ENCODE assay signal across 24 cellular contexts in the genomic region with DNA sequence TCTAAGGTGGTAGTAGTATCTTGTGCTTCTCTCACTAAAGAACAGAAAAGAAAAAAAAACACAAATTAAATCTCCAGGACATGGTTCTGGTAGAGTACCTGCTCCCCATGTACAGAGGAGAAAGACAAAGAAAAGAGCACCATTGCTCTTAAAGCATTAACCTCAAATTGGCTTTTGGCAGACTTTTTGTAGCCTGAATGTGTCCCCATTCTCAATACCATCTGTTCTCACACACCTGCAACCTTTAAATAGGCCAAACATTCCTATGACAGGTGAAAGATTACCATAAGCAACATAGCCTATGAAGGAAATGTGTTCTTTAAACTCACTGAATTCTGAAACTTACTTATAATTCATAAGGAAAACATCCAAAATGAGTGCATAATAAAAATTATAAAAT.
"Had no signal": no experiment of that assay in that cellular context is flagged by ENCODE, and none has a peak within 500 bp of the region (broad histone marks: within the 10 kb centered on the region; RNA-seq: fewer than 3 reads in every experiment).

No MANE protein-coding gene starts in this region.

- H3K4me1 Mint-ChIP-seq: activated CD4-positive, alpha-beta T cell treated with anti-CD3 and anti-CD28 coated beads, Interleukin-2, amount 10 ng/mL, durations not matched to agents 7 days and 5 days; IgD-negative memory B cell; T-helper 17 cell had no signal

- H3K27ac Mint-ChIP-seq: activated CD4-positive, alpha-beta memory T cell treated with anti-CD3 and anti-CD28 coated beads for 36 hours; activated CD4-positive, alpha-beta T cell treated with anti-CD3 and anti-CD28 coated beads, Interleukin-2, amount 10 ng/mL, durations not matched to agents 7 days and 5 days; activated naive CD4-positive, alpha-beta T cell treated with anti-CD3 and anti-CD28 coated beads for 36 hours; activated naive CD8-positive, alpha-beta T cell; IgD-negative memory B cell; T-helper 17 cell had no signal

- DNase-seq: activated CD4-positive, alpha-beta memory T cell treated with anti-CD3 and anti-CD28 coated beads for 36 hours; activated CD4-positive, alpha-beta T cell treated with anti-CD3 and anti-CD28 coated beads, Interleukin-2, amount 10 ng/mL, durations not matched to agents 7 days and 5 days; activated CD4-positive, CD25-positive, alpha-beta regulatory T cell; activated CD8-positive, alpha-beta memory T cell treated with anti-CD3 and anti-CD28 coated beads for 24 hours; activated gamma-delta T cell; activated naive CD4-positive, alpha-beta T cell treated with anti-CD3 and anti-CD28 coated beads for 36 hours; activated T-cell treated with anti-CD3 and anti-CD28 coated beads, Interleukin-2, amount 50 U/mL, for 4 hours; brain microvascular endothelial cell; cortex of kidney; KG1; MG63; NCI-H1417 treated with DMSO at 0.1 percent for 48 hours; NCI-H1694; NCI-H2029; NCI-H446 treated with DMSO at 0.1 percent for 48 hours; NCI-H524 treated with DMSO at 0.1 percent for 48 hours; PC-9; SIG-M5; T-helper 17 cell; T-helper 9 cell had no signal

- H3K4me2 ChIP-seq: PC-9 had no signal

- H2AFZ ChIP-seq: PC-9 had no signal

- H3K27ac ChIP-seq: brain microvascular endothelial cell, cardiac muscle cell, PC-9 had no signal

- H3K4me3 ChIP-seq: cardiac muscle cell, MG63, PC-9 had no signal

- FAIRE-seq: TTC549 had no signal

- H3K27me3 ChIP-seq: brain microvascular endothelial cell, cardiac muscle cell, MG63 had no signal

- H3K27me3 Mint-ChIP-seq: activated CD4-positive, alpha-beta memory T cell treated with anti-CD3 and anti-CD28 coated beads for 36 hours; activated CD4-positive, alpha-beta T cell treated with anti-CD3 and anti-CD28 coated beads, Interleukin-2, amount 10 ng/mL, durations not matched to agents 7 days and 5 days; activated naive CD8-positive, alpha-beta T cell; IgD-negative memory B cell; T-helper 17 cell had no signal

- H3K4me3 Mint-ChIP-seq: activated CD4-positive, alpha-beta memory T cell treated with anti-CD3 and anti-CD28 coated beads for 36 hours; activated CD4-positive, alpha-beta T cell treated with anti-CD3 and anti-CD28 coated beads, Interleukin-2, amount 10 ng/mL, durations not matched to agents 7 days and 5 days; activated naive CD4-positive, alpha-beta T cell treated with anti-CD3 and anti-CD28 coated beads for 36 hours; activated naive CD8-positive, alpha-beta T cell; activated T-cell treated with anti-CD3 and anti-CD28 coated beads, Interleukin-2, amount 50 U/mL, for 4 hours; IgD-negative memory B cell; T-helper 17 cell had no signal

- H3K36me3 ChIP-seq: brain microvascular endothelial cell, cardiac muscle cell had no signal
